In genomic region chr15:60674704-60675405, GRCh38 we compare ENCODE assay signal across 22 cellular contexts.
DNase-seq lines count a peak whose midpoint lies in the region; TF ChIP-seq lines count a peak whose summit lies in the region.
"Had no signal": no experiment of that assay in that cellular context is flagged by ENCODE, and none has a peak within 500 bp of the region (broad histone marks: within the 10 kb centered on the region; RNA-seq: fewer than 3 reads in every experiment).

No MANE protein-coding gene starts in this region.

- TF ChIP-seq CTCF in AG10803 (conservative IDR thresholded peaks at IDR 0.05; ENCODE audit: low read length) (no peak), fibroblast of the aortic adventitia (IDR thresholded peaks at IDR 0.05; ENCODE audit: insufficient read depth, low read length) (no peak)

- H3K4me1 ChIP-seq in SJCRH30: peaks cover 46% of the 10 kb centered on the region

- H3K4me3 ChIP-seq in AG10803 (ENCODE audit: low read length) (no peak overlapping the region), SJCRH30 (no peak overlapping the region), fibroblast of the aortic adventitia (ENCODE audit: low read depth, low read length) (no peak overlapping the region)
- H3K4me3 ChIP-seq: coronary artery, tibial artery had no signal

- H3K9me3 ChIP-seq in SJCRH30 (replicated peaks): no peaks in the 10 kb centered on the region
- H3K9me3 ChIP-seq: tibial artery had no signal

- peak overlapping the region; percentile 5; the same call in 1 of the 2 replicates for H3K27ac ChIP-seq in SJCRH30
- H3K27ac ChIP-seq: HL-60, tibial artery, VCaP had no signal

- no peaks in the 10 kb centered on the region for H3K27me3 ChIP-seq in SJCRH30
- H3K27me3 ChIP-seq: tibial artery had no signal

- DNase-seq in AG10803 (ENCODE audit: low read depth): peak; percentile 20
- no peak for DNase-seq in SJCRH30
- peak; percentile 4 for DNase-seq in fibroblast of the aortic adventitia (ENCODE audit: low read depth)
- peak; percentile 22 for DNase-seq in renal cortical epithelial cell (ENCODE audit: low read depth)
- no peak for DNase-seq in activated CD4-positive, CD25-positive, alpha-beta regulatory T cell treated with anti-CD3 and anti-CD28 coated beads, Interleukin-2, amount 50 U/mL, for 72 hours
- DNase-seq in iPS-NIHi7 (ENCODE audit: extremely low spot score): no peak
- no peak for DNase-seq in stimulated activated CD8-positive, alpha-beta memory T cell treated with anti-CD3 and anti-CD28 coated beads, Interleukin-4, amount 100 ng/mL, for 48 hours
- no peak for DNase-seq in iPS-NIHi11 (ENCODE audit: low spot score)
- DNase-seq: activated CD4-positive, alpha-beta T cell treated with anti-CD3 and anti-CD28 coated beads for 48 hours; activated T-cell treated with anti-CD3 and anti-CD28 coated beads for 4 hours; AML-193; CD4-positive, CD25-positive, alpha-beta regulatory T cell; effector CD8-positive, alpha-beta T cell; H7; KG1; midbrain; naive thymus-derived CD8-positive, alpha-beta T cell; NCI-H345 had no signal

- H3K36me3 ChIP-seq in SJCRH30: no peaks in the 10 kb centered on the region
- H3K36me3 ChIP-seq: tibial artery had no signal

Comparison
In these comparisons a context has a peak if more than half of its experiments do, and no peak if none do; other contexts are left out.
1. DNase-seq: peak in AG10803 (single experiment), fibroblast of the aortic adventitia (single experiment) and renal cortical epithelial cell (single experiment); none in SJCRH30 (0 of 2), activated CD4-positive, CD25-positive, alpha-beta regulatory T cell treated with anti-CD3 and anti-CD28 coated beads, Interleukin-2, amount 50 U/mL, for 72 hours (single experiment), iPS-NIHi7 (single experiment), stimulated activated CD8-positive, alpha-beta memory T cell treated with anti-CD3 and anti-CD28 coated beads, Interleukin-4, amount 100 ng/mL, for 48 hours (single experiment) and iPS-NIHi11 (single experiment).